Comparison of ENCODE assay signal across 15 cellular contexts in the genomic region with DNA sequence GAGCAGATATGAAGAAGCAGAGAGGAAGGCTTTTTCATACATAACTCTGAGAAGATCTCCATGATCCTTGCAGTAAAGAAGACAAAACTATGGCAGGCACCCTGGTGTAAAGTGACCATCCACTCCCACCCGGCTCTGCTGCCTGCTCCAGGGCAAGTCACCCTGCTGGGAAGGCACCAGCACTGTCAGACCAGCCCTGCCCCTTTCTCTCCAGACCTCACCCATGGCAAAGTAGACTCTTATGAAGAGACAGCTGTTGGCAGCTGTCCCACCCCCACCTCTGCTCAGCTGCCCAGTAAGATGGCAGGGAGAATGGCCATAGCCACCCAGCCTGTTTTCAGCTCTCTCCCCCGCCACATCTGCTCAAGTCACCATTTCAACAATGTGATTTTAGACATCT.
"Had no signal": no experiment of that assay in that cellular context is flagged by ENCODE, and none has a peak within 500 bp of the region (broad histone marks: within the 10 kb centered on the region; RNA-seq: fewer than 3 reads in every experiment).

No MANE protein-coding gene starts in this region.

- H3K27ac Mint-ChIP-seq: activated CD4-positive, alpha-beta memory T cell treated with anti-CD3 and anti-CD28 coated beads, Interleukin-2, amount 10 ng/mL, durations not matched to agents 7 days and 5 days; naive thymus-derived CD8-positive, alpha-beta T cell; type B pancreatic cell; WTC11 had no signal

- H3K4me1 Mint-ChIP-seq: WTC11 had no signal

- H3K27me3 Mint-ChIP-seq: activated CD4-positive, alpha-beta memory T cell treated with anti-CD3 and anti-CD28 coated beads, Interleukin-2, amount 10 ng/mL, durations not matched to agents 7 days and 5 days; naive thymus-derived CD8-positive, alpha-beta T cell; T-helper 17 cell; type B pancreatic cell had no signal

- DNase-seq: activated CD4-positive, alpha-beta memory T cell treated with anti-CD3 and anti-CD28 coated beads, Interleukin-2, amount 10 ng/mL, durations not matched to agents 7 days and 5 days; activated CD4-positive, alpha-beta T cell treated with anti-CD3 and anti-CD28 coated beads for 4 hours; activated gamma-delta T cell; activated T-cell treated with anti-CD3 and anti-CD28 coated beads, Interleukin-2, amount 50 U/mL, for 4 hours; colonic mucosa; naive thymus-derived CD8-positive, alpha-beta T cell; retina; stimulated activated CD4-positive, alpha-beta T cell treated with anti-CD3 and anti-CD28 coated beads, Interleukin-15, amount 100 ng/mL, for 24 hours; stimulated activated CD4-positive, alpha-beta T cell treated with anti-CD3 and anti-CD28 coated beads, Interleukin-4, amount 100 ng/mL, for 1 hour; stimulated activated naive CD4-positive, alpha-beta T cell; T-helper 17 cell had no signal

- H3K36me3 Mint-ChIP-seq: activated naive CD4-positive, alpha-beta T cell treated with anti-CD3 and anti-CD28 coated beads, Interleukin-2, amount 50 U/mL, for 72 hours; naive thymus-derived CD8-positive, alpha-beta T cell; type B pancreatic cell; WTC11 had no signal

- ATAC-seq: activated naive CD4-positive, alpha-beta T cell treated with anti-CD3 and anti-CD28 coated beads, Interleukin-2, amount 50 U/mL, for 72 hours; activated T-cell treated with anti-CD3 and anti-CD28 coated beads, Interleukin-2, amount 50 U/mL, for 4 hours; left lobe of liver; naive thymus-derived CD8-positive, alpha-beta T cell; T-helper 17 cell; WTC11 had no signal

- H3K9me3 Mint-ChIP-seq: activated CD4-positive, alpha-beta memory T cell treated with anti-CD3 and anti-CD28 coated beads, Interleukin-2, amount 10 ng/mL, durations not matched to agents 7 days and 5 days; activated naive CD4-positive, alpha-beta T cell treated with anti-CD3 and anti-CD28 coated beads, Interleukin-2, amount 50 U/mL, for 72 hours; activated T-cell treated with anti-CD3 and anti-CD28 coated beads, Interleukin-2, amount 50 U/mL, for 4 hours; naive thymus-derived CD8-positive, alpha-beta T cell; type B pancreatic cell had no signal

- H3K4me3 Mint-ChIP-seq: activated CD4-positive, alpha-beta memory T cell treated with anti-CD3 and anti-CD28 coated beads, Interleukin-2, amount 10 ng/mL, durations not matched to agents 7 days and 5 days; activated T-cell treated with anti-CD3 and anti-CD28 coated beads, Interleukin-2, amount 50 U/mL, for 4 hours; naive thymus-derived CD8-positive, alpha-beta T cell; T-helper 17 cell; type B pancreatic cell; WTC11 had no signal
